ENCODE assay signal across 1 cellular context in genomic region chr16:58855291-58855823, GRCh38.
TF ChIP-seq lines count a peak whose summit lies in the region.

No MANE protein-coding gene starts in this region.

TF ChIP-seq in WTC11, 78 proteins besides CTCF, POLR2A, EP300 and RAD21 (continued from another document):
- TF ChIP-seq PRDM15 (CRISPR knock-in tag; IDR thresholded peaks at IDR 0.05), result no peak
TF ChIP-seq in WTC11: peak in this region for 0.
